1 cellular context compared by ENCODE assay signal in the genomic region with DNA sequence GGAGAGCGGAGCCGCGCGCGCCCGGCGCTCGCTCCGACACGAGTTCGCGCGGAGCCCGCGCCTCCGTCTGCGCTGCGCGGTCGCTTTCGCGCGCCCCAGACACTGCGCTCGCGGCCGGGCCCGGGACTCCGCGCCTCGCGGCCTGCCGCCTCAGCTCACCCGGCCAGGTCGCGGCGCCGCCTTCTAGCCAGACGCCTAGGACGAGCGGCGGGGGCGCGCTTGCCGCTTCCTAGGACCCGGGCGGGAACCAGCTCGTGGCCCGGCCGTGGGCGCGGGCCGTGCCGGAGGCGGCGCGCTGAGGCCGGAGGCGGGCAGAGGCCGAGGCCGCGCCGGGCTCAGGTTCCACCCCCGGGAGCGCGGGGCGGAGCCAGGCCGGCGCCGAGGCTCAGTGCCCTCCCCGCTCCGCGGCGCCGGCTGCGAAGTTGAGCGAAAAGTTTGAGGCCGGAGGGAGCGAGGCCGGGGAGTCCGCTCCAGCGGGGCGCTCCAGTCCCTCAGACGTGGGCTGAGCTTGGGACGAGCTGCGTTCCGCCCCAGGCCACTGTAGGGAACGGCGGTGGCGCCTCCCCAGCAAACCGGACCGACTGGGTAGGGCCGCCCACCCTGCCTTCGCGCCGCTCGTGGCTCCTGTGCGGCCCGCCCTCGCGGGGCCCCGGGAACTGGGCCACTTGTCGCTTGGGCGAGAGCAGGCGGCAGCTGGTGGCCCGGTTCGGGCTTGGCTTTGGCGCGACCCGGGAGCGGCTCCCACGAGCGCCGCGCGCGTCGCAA.
TF ChIP-seq lines count a peak whose summit lies in the region.

A gene with protein sequence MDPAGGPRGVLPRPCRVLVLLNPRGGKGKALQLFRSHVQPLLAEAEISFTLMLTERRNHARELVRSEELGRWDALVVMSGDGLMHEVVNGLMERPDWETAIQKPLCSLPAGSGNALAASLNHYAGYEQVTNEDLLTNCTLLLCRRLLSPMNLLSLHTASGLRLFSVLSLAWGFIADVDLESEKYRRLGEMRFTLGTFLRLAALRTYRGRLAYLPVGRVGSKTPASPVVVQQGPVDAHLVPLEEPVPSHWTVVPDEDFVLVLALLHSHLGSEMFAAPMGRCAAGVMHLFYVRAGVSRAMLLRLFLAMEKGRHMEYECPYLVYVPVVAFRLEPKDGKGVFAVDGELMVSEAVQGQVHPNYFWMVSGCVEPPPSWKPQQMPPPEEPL (plus strand): TSS at position 388 of the 765 bp plus-strand sequence. CDS start 1,036 bp downstream, outside the sequence.

TF ChIP-seq in HepG2, 621 proteins besides CTCF, POLR2A, EP300 and RAD21 (continued from another document and continues in another):
- TF ChIP-seq, protein P1, sequence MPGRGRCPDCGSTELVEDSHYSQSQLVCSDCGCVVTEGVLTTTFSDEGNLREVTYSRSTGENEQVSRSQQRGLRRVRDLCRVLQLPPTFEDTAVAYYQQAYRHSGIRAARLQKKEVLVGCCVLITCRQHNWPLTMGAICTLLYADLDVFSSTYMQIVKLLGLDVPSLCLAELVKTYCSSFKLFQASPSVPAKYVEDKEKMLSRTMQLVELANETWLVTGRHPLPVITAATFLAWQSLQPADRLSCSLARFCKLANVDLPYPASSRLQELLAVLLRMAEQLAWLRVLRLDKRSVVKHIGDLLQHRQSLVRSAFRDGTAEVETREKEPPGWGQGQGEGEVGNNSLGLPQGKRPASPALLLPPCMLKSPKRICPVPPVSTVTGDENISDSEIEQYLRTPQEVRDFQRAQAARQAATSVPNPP (CRISPR knock-in tag; IDR thresholded peaks at IDR 0.05) = peak; percentile 36
- TF ChIP-seq, protein P2, sequence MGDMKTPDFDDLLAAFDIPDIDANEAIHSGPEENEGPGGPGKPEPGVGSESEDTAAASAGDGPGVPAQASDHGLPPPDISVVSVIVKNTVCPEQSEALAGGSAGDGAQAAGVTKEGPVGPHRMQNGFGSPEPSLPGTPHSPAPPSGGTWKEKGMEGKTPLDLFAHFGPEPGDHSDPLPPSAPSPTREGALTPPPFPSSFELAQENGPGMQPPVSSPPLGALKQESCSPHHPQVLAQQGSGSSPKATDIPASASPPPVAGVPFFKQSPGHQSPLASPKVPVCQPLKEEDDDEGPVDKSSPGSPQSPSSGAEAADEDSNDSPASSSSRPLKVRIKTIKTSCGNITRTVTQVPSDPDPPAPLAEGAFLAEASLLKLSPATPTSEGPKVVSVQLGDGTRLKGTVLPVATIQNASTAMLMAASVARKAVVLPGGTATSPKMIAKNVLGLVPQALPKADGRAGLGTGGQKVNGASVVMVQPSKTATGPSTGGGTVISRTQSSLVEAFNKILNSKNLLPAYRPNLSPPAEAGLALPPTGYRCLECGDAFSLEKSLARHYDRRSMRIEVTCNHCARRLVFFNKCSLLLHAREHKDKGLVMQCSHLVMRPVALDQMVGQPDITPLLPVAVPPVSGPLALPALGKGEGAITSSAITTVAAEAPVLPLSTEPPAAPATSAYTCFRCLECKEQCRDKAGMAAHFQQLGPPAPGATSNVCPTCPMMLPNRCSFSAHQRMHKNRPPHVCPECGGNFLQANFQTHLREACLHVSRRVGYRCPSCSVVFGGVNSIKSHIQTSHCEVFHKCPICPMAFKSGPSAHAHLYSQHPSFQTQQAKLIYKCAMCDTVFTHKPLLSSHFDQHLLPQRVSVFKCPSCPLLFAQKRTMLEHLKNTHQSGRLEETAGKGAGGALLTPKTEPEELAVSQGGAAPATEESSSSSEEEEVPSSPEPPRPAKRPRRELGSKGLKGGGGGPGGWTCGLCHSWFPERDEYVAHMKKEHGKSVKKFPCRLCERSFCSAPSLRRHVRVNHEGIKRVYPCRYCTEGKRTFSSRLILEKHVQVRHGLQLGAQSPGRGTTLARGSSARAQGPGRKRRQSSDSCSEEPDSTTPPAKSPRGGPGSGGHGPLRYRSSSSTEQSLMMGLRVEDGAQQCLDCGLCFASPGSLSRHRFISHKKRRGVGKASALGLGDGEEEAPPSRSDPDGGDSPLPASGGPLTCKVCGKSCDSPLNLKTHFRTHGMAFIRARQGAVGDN (CRISPR knock-in tag; IDR thresholded peaks at IDR 0.05) = peak; percentile 59
- TF ChIP-seq BATF2 (CRISPR knock-in tag; IDR thresholded peaks at IDR 0.05) = peak; percentile 82
- TF ChIP-seq SPEN (CRISPR knock-in tag; IDR thresholded peaks at IDR 0.05; ENCODE audit: low read depth) = peak; percentile 41; the same call in 1 of the 2 replicates
- TF ChIP-seq, protein P3, sequence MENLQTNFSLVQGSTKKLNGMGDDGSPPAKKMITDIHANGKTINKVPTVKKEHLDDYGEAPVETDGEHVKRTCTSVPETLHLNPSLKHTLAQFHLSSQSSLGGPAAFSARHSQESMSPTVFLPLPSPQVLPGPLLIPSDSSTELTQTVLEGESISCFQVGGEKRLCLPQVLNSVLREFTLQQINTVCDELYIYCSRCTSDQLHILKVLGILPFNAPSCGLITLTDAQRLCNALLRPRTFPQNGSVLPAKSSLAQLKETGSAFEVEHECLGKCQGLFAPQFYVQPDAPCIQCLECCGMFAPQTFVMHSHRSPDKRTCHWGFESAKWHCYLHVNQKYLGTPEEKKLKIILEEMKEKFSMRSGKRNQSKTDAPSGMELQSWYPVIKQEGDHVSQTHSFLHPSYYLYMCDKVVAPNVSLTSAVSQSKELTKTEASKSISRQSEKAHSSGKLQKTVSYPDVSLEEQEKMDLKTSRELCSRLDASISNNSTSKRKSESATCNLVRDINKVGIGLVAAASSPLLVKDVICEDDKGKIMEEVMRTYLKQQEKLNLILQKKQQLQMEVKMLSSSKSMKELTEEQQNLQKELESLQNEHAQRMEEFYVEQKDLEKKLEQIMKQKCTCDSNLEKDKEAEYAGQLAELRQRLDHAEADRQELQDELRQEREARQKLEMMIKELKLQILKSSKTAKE (CRISPR knock-in tag; IDR thresholded peaks at IDR 0.05; ENCODE audit: borderline replicate concordance) = peak; percentile 28; the same call in 1 of the 2 replicates
- TF ChIP-seq FOXA1 (IDR thresholded peaks at IDR 0.05) = no peak
- TF ChIP-seq FOXA1 (CRISPR knock-in tag; IDR thresholded peaks at IDR 0.05) = no peak
- TF ChIP-seq SNAPC2 (CRISPR knock-in tag; IDR thresholded peaks at IDR 0.05) = peak; percentile 25; the same call in 1 of the 2 replicates
- TF ChIP-seq CHCHD3 (CRISPR knock-in tag; IDR thresholded peaks at IDR 0.05) = 0 out of 2 replicates have a peak, but pooled peaks have one; percentile 79
- TF ChIP-seq ZNF142 (CRISPR knock-in tag; IDR thresholded peaks at IDR 0.05) = peak; percentile 12; the same call in 1 of the 2 replicates
- TF ChIP-seq HDAC2 (CRISPR knock-in tag; IDR thresholded peaks at IDR 0.05) = 0 out of 2 replicates have a peak, but pooled peaks have one; percentile 14
- TF ChIP-seq ZFP37 (CRISPR knock-in tag; IDR thresholded peaks at IDR 0.05; ENCODE audit: borderline replicate concordance) = no peak
- TF ChIP-seq AKAP8 (CRISPR knock-in tag; IDR thresholded peaks at IDR 0.05) = peak; percentile 87; the same call in 1 of the 2 replicates
- TF ChIP-seq NBN (conservative IDR thresholded peaks at IDR 0.05) = no peak
- peak; percentile 93 for TF ChIP-seq ZNF616 (CRISPR knock-in tag; IDR thresholded peaks at IDR 0.05; ENCODE audit: low read depth)
- TF ChIP-seq ZNF430 (CRISPR knock-in tag; IDR thresholded peaks at IDR 0.05) = no peak
- TF ChIP-seq ZNF557 (CRISPR knock-in tag; IDR thresholded peaks at IDR 0.05) = 0 out of 2 replicates have a peak, but pooled peaks have one; percentile 19
- TF ChIP-seq MXD4 (CRISPR knock-in tag; IDR thresholded peaks at IDR 0.05) = 0 out of 2 replicates have a peak, but pooled peaks have one; percentile 2
- peak; percentile 45 for TF ChIP-seq ASH2L (IDR thresholded peaks at IDR 0.05; ENCODE audit: insufficient read length, low read depth, low read length)
- 0 out of 2 replicates have a peak, but pooled peaks have one; percentile 68 for TF ChIP-seq ZFAT (CRISPR knock-in tag; conservative IDR thresholded peaks at IDR 0.05)
- TF ChIP-seq ZNF670 (CRISPR knock-in tag; IDR thresholded peaks at IDR 0.05; ENCODE audit: borderline replicate concordance) = no peak
- peak; percentile 73 for TF ChIP-seq ETV6 (CRISPR knock-in tag; conservative IDR thresholded peaks at IDR 0.05)
- peak; percentile 63; the same call in 1 of the 2 replicates for TF ChIP-seq ZNF772 (CRISPR knock-in tag; IDR thresholded peaks at IDR 0.05)
- no peak; the same call in 1 of the 2 replicates for TF ChIP-seq TP53 (CRISPR knock-in tag; conservative IDR thresholded peaks at IDR 0.05)
- peak; percentile 7; the same call in 1 of the 2 replicates for TF ChIP-seq STAG1 (CRISPR knock-in tag; IDR thresholded peaks at IDR 0.05)
- no peak for TF ChIP-seq ZNF737 (CRISPR knock-in tag; IDR thresholded peaks at IDR 0.05; ENCODE audit: borderline replicate concordance)
- 0 out of 2 replicates have a peak, but pooled peaks have one; percentile 20 for TF ChIP-seq ZNF30 (CRISPR knock-in tag; IDR thresholded peaks at IDR 0.05)
- no peak for TF ChIP-seq ZNF644 (CRISPR knock-in tag; IDR thresholded peaks at IDR 0.05; ENCODE audit: low read depth)
- TF ChIP-seq ZSCAN30 (CRISPR knock-in tag; IDR thresholded peaks at IDR 0.05) = 0 out of 2 replicates have a peak, but pooled peaks have one; percentile 2
- 0 out of 2 replicates have a peak, but pooled peaks have one; percentile 15 for TF ChIP-seq ATF2 (CRISPR knock-in tag; IDR thresholded peaks at IDR 0.05)
- TF ChIP-seq, protein P4, sequence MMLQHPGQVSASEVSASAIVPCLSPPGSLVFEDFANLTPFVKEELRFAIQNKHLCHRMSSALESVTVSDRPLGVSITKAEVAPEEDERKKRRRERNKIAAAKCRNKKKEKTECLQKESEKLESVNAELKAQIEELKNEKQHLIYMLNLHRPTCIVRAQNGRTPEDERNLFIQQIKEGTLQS (CRISPR knock-in tag; IDR thresholded peaks at IDR 0.05) = peak; percentile 45; the same call in 1 of the 2 replicates
- TF ChIP-seq ZNF280B (CRISPR knock-in tag; IDR thresholded peaks at IDR 0.05; ENCODE audit: borderline replicate concordance) = peak; percentile 54; the same call in 1 of the 2 replicates
- TF ChIP-seq KLF9 (CRISPR knock-in tag; IDR thresholded peaks at IDR 0.05; ENCODE audit: low read depth) = no peak; the same call in 1 of the 2 replicates
- peak; percentile 57 for TF ChIP-seq ZNF563 (CRISPR knock-in tag; IDR thresholded peaks at IDR 0.05)
- TF ChIP-seq ZNF546 (CRISPR knock-in tag; conservative IDR thresholded peaks at IDR 0.05) = 0 out of 2 replicates have a peak, but pooled peaks have one; percentile 46
- TF ChIP-seq KDM3A (CRISPR knock-in tag; IDR thresholded peaks at IDR 0.05; ENCODE audit: low read depth) = no peak
- TF ChIP-seq ZIK1 (CRISPR knock-in tag; IDR thresholded peaks at IDR 0.05; ENCODE audit: borderline replicate concordance, low read depth) = peak; percentile 92; the same call in 1 of the 2 replicates
- TF ChIP-seq KAT7 (CRISPR knock-in tag; IDR thresholded peaks at IDR 0.05; ENCODE audit: borderline replicate concordance) = no peak
